28 cellular contexts compared by ENCODE assay signal in the genomic region with DNA sequence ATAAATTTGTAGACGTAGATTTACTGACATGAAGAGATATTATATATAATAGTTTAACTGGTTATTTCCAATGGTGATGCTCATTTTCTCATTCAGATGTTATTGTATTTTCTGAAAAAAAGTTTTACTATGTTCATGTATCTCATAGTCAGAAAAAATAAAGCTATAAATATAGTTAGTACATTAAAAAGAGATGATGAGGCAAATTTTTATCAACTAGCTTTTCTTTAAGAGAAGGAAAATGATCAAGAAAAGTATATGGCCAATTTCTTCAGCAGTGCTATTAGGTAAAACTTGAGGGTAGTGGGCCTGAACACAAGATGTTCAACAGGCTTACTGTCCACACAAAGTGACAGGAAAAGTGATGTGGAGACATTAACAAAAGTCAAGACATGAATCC.
"Had no signal": no experiment of that assay in that cellular context is flagged by ENCODE, and none has a peak within 500 bp of the region (broad histone marks: within the 10 kb centered on the region; RNA-seq: fewer than 3 reads in every experiment).

No MANE protein-coding gene starts in this region.

- H3K4me3 ChIP-seq: neural progenitor cell, ovary, psoas muscle, skin epidermis, smooth muscle cell, spleen, suprapubic skin, testis, tibial artery, transverse colon, upper lobe of right lung, uterus had no signal

- H3K9me3 ChIP-seq: ovary, psoas muscle, spleen, suprapubic skin, testis, tibial artery, transverse colon, upper lobe of right lung, uterus had no signal

- H3K27me3 ChIP-seq: neural progenitor cell, ovary, spleen, suprapubic skin, testis, tibial artery, transverse colon, upper lobe of right lung, uterus had no signal

- ATAC-seq: naive thymus-derived CD4-positive, alpha-beta T cell; natural killer cell; psoas muscle; right cardiac atrium; sciatic nerve; stimulated activated memory B cell treated with anti-CD40 and anti-IgM and Interleukin-4, amounts not matched to agents 10 μg/mL and 1 μg/mL and 100 μg/mL, for 72 hours; stimulated activated naive CD8-positive, alpha-beta T cell treated with anti-CD3 and anti-CD28 coated beads, Interleukin-15, amount 100 ng/mL, for 72 hours; stimulated activated naive CD8-positive, alpha-beta T cell treated with anti-CD3 and anti-CD28 coated beads, Interleukin-15, Interleukin-2, amounts not matched to agents 100 U/mL and 50 U/mL, for 24 hours; upper lobe of right lung had no signal

- H3K9ac ChIP-seq: neural progenitor cell had no signal

- H2AFZ ChIP-seq: neural progenitor cell had no signal

- H3K4me2 ChIP-seq: neural progenitor cell, smooth muscle cell had no signal

- H3K27ac ChIP-seq: neural progenitor cell, ovary, psoas muscle, skin epidermis, spleen, suprapubic skin, testis, tibial artery, transverse colon, upper lobe of right lung, uterus had no signal

- H3K4me1 ChIP-seq: neural progenitor cell, psoas muscle, spleen, suprapubic skin, testis, tibial artery, transverse colon, upper lobe of right lung, uterus had no signal

- DNase-seq: naive thymus-derived CD4-positive, alpha-beta T cell; natural killer cell; occipital lobe; ovary; posterior cingulate gyrus; psoas muscle; right cardiac atrium; spleen; stimulated activated CD4-positive, alpha-beta T cell treated with anti-CD3 and anti-CD28 coated beads, Interleukin-12 subunit alpha, Interleukin-12 subunit beta, amount 100 ng/mL, for 4 hours; stimulated activated CD4-positive, alpha-beta T cell treated with anti-CD3 and anti-CD28 coated beads, Interleukin-1b, Interleukin-23, amount 100 ng/mL, for 48 hours; stimulated activated CD4-positive, alpha-beta T cell treated with anti-CD3 and anti-CD28 coated beads, Interleukin-4, amount 100 ng/mL, for 1 hour; stimulated activated CD4-positive, alpha-beta T cell treated with anti-CD3 and anti-CD28 coated beads, Interleukin-4, amount 100 ng/mL, for 4 hours; stimulated activated CD8-positive, alpha-beta memory T cell treated with anti-CD3 and anti-CD28 coated beads, Interleukin-4, amount 100 ng/mL, for 48 hours; stimulated activated naive CD4-positive, alpha-beta T cell; stimulated activated naive CD8-positive, alpha-beta T cell treated with anti-CD3 and anti-CD28 coated beads, Interleukin-15, amount 100 ng/mL, for 72 hours; stimulated activated naive CD8-positive, alpha-beta T cell treated with anti-CD3 and anti-CD28 coated beads, Interleukin-15, Interleukin-2, amounts not matched to agents 100 U/mL and 50 U/mL, for 24 hours; substantia nigra; testis; tibial artery; transverse colon; upper lobe of right lung; uterus had no signal

- H3K36me3 ChIP-seq: ovary, uterus had no signal
